Comparison of ENCODE assay signal across 1 cellular context in genomic region chr4:130395871-130396270, GRCh38.
A peak's percentile ranks its signal among the peaks of the same experiment; 100 is the strongest.
TF ChIP-seq lines count a peak whose summit lies in the region.

No MANE protein-coding gene starts in this region.

TF ChIP-seq in SK-N-SH, 30 proteins besides CTCF, POLR2A, EP300 and RAD21 (continued from another document):
- TF ChIP-seq PBX3 (IDR thresholded peaks at IDR 0.05) (peak; percentile 83), POLR2AphosphoS5 (IDR thresholded peaks at IDR 0.05; ENCODE audit: low read depth, low read length) (peak; percentile 30; the same call in 1 of the 2 replicates), NRF1 (IDR thresholded peaks at IDR 0.05; ENCODE audit: low read depth, low read length) (no peak), RFX5 (IDR thresholded peaks at IDR 0.05; ENCODE audit: low read length) (no peak), YY1 (IDR thresholded peaks at IDR 0.05; ENCODE audit: low read depth) (no peak)
